Comparison of ENCODE assay signal across 1 cellular context in the genomic region with DNA sequence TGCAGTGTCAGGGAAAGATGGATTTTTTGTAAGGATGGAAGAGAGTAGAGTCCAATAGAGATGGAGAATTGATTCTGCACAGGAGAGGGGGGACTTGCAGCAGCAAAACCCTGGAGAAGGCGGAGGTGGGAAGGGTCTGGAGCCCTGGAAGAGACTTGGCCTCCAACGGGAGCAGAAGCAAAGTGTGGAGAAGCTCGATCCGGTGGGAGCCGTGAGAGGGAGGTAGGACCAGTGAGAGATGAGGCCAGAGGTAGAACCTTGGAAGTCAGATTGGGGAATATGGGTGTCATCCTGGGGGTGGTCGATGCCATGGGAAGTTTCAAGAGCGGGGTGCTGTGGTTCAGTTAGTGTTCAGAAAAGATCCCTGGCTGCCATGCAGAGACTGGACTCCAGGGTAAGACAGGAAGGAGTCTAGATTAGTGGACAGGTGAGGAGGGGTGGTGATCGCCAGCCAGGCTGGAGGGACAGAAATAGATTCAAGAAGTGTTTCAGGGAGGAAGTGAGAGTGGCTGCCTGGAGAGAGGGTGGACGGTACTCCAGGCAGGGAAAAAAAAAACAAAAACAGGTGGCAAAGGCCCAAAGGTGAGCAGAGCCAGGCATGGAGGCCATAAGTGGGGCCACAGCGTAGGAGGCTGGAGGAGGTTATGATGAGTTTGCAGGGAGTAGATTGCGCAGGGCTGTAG.
TF ChIP-seq lines count a peak whose summit lies in the region.

No MANE protein-coding gene starts in this region.

TF ChIP-seq in IMR-90, 13 proteins besides CTCF, POLR2A, EP300 and RAD21:
- TF ChIP-seq CEBPB (IDR thresholded peaks at IDR 0.05; ENCODE audit: low read depth, low read length) (no peak), FOS (IDR thresholded peaks at IDR 0.05; ENCODE audit: low read depth, low read length) (no peak), BHLHE40 (IDR thresholded peaks at IDR 0.05; ENCODE audit: low read depth, low read length) (no peak), ELK1 (IDR thresholded peaks at IDR 0.05; ENCODE audit: borderline replicate concordance, low read depth, low read length) (no peak), RCOR1 (IDR thresholded peaks at IDR 0.05; ENCODE audit: insufficient replicate concordance, low read length) (no peak), MXI1 (IDR thresholded peaks at IDR 0.05; ENCODE audit: borderline replicate concordance, low read depth, low read length) (no peak), RFX5 (IDR thresholded peaks at IDR 0.05; ENCODE audit: low read depth, low read length) (no peak), CHD1 (IDR thresholded peaks at IDR 0.05; ENCODE audit: low read depth, low read length) (no peak), NFE2L2 (IDR thresholded peaks at IDR 0.05; ENCODE audit: low read depth, low read length) (no peak), MAZ (IDR thresholded peaks at IDR 0.05; ENCODE audit: borderline replicate concordance, low read depth, low read length) (no peak), SMC3 (IDR thresholded peaks at IDR 0.05; ENCODE audit: low read depth, low read length) (no peak), MAFK (IDR thresholded peaks at IDR 0.05; ENCODE audit: low read depth, low read length) (no peak)
